Comparison of ENCODE assay signal across 8 cellular contexts in genomic region chr7:76262683-76263402, GRCh38. TPM values are rescaled to one million over a fixed set of nuclear protein-coding genes. Genes with fewer than 3 reads are reported as not detected.
DNase-seq lines count a peak whose midpoint lies in the region; ATAC-seq, FAIRE-seq and TF ChIP-seq lines count a peak whose summit lies in the region.

No MANE protein-coding gene starts in this region.

- H3K27ac Mint-ChIP-seq in activated CD4-positive, alpha-beta T cell treated with anti-CD3 and anti-CD28 coated beads for 36 hours, result no peak overlapping the region

- H3K27me3 ChIP-seq in kidney epithelial cell (ENCODE audit: control insufficient read depth, insufficient read depth, low read length), result peaks cover 36% of the 10 kb centered on the region

- H3K27ac ChIP-seq in caudate nucleus (ENCODE audit: low read depth, low read length), result no peak overlapping the region
- no peak overlapping the region for H3K27ac ChIP-seq in substantia nigra (ENCODE audit: low read depth, low read length, poor library complexity, severe bottlenecking)

- DNase-seq in activated CD4-positive, alpha-beta T cell treated with anti-CD3 and anti-CD28 coated beads for 36 hours, result peak; percentile 69
- DNase-seq in activated CD4-positive, alpha-beta T cell treated with anti-CD3 and anti-CD28 coated beads for 4 hours, result no peak
- peak; percentile 51 for DNase-seq in KG1 (lab: John Stamatoyannopoulos, UW)
- peak; percentile 47 for DNase-seq in RCC 7860 (ENCODE audit: low spot score)
- DNase-seq in caudate nucleus (lab: John Stamatoyannopoulos, UW), result peak in 34 of 61 donors; percentile 4 to 75 (median 18)
- DNase-seq in kidney epithelial cell (ENCODE audit: low read depth), result peak; percentile 10
- DNase-seq in substantia nigra (lab: John Stamatoyannopoulos, UW), result peak in 40 of 49 donors; percentile 2 to 73 (median 32)

- ATAC-seq in activated CD4-positive, alpha-beta T cell treated with anti-CD3 and anti-CD28 coated beads for 36 hours, result peak; percentile 47
- ATAC-seq in HG02973 (IDR thresholded peaks at IDR 0.05; ENCODE audit: unreplicated experiment), result no peak

- CTCF ChIA-PET in activated CD4-positive, alpha-beta T cell treated with anti-CD3 and anti-CD28 coated beads for 36 hours (lab: Charles Lee), result interaction anchor here (0.6 to 4.0 kb wide), 17 partner anchors 8 to 447 kb away, joined by 3 to 32 read pairs (median 4); no protein-coding TSS in a partner anchor

- H3K27me3 Mint-ChIP-seq in activated CD4-positive, alpha-beta T cell treated with anti-CD3 and anti-CD28 coated beads for 36 hours, result peaks cover 28% of the 10 kb centered on the region

- FAIRE-seq in RCC 7860 (lab: Jason Lieb, UNC), result no peak

- peak; percentile 91 for TF ChIP-seq CTCF in kidney epithelial cell (IDR thresholded peaks at IDR 0.05; ENCODE audit: insufficient read depth, low read length, poor library complexity, severe bottlenecking)

- no peaks in the 10 kb centered on the region for H3K9me3 Mint-ChIP-seq in activated CD4-positive, alpha-beta T cell treated with anti-CD3 and anti-CD28 coated beads for 36 hours (ENCODE audit: low read depth)

- no peak overlapping the region for H3K4me3 ChIP-seq in kidney epithelial cell (ENCODE audit: low read depth, low read length)

- H3K36me3 ChIP-seq in kidney epithelial cell (ENCODE audit: control insufficient read depth, insufficient read depth, low read length), result no peaks in the 10 kb centered on the region

- intact Hi-C loops in activated CD4-positive, alpha-beta T cell treated with anti-CD3 and anti-CD28 coated beads for 36 hours (cut with DNase I, micrococcal nuclease), result loop anchor here (1.0 kb wide), 2 partner anchors 51 to 85 kb away; no protein-coding TSS in a partner anchor

- no peak overlapping the region for H3K4me3 Mint-ChIP-seq in activated CD4-positive, alpha-beta T cell treated with anti-CD3 and anti-CD28 coated beads for 36 hours

- no peaks in the 10 kb centered on the region for H3K36me3 Mint-ChIP-seq in activated CD4-positive, alpha-beta T cell treated with anti-CD3 and anti-CD28 coated beads for 36 hours (ENCODE audit: low read depth)

- POLR2A ChIA-PET in activated CD4-positive, alpha-beta T cell treated with anti-CD3 and anti-CD28 coated beads for 36 hours (lab: Charles Lee), result no interaction called here

- peaks cover under 1% of the 10 kb centered on the region for H3K4me1 Mint-ChIP-seq in activated CD4-positive, alpha-beta T cell treated with anti-CD3 and anti-CD28 coated beads for 36 hours

RNA-seq across cellular contexts. Expression of gene HSPB1, which starts 39.6 kb away (rescaled TPM):
- 100 to 1,000 TPM in 1 of 2 experiments, 10 to 100 TPM in 1; 71.1 to 127 TPM for total RNA-seq in activated CD4-positive, alpha-beta T cell treated with anti-CD3 and anti-CD28 coated beads for 36 hours
- 138 and 214 TPM in 2 replicates for total RNA-seq in kidney epithelial cell

Comparison
In these comparisons a context has a peak if more than half of its experiments do, and no peak if none do; other contexts are left out.
1. DNase-seq: peak in activated CD4-positive, alpha-beta T cell treated with anti-CD3 and anti-CD28 coated beads for 36 hours (single experiment), KG1 (single experiment), RCC 7860 (single experiment), caudate nucleus (34 of 61), kidney epithelial cell (single experiment) and substantia nigra (40 of 49); none in activated CD4-positive, alpha-beta T cell treated with anti-CD3 and anti-CD28 coated beads for 4 hours (0 of 2).